ENCODE assay signal across 11 cellular contexts in the genomic region with DNA sequence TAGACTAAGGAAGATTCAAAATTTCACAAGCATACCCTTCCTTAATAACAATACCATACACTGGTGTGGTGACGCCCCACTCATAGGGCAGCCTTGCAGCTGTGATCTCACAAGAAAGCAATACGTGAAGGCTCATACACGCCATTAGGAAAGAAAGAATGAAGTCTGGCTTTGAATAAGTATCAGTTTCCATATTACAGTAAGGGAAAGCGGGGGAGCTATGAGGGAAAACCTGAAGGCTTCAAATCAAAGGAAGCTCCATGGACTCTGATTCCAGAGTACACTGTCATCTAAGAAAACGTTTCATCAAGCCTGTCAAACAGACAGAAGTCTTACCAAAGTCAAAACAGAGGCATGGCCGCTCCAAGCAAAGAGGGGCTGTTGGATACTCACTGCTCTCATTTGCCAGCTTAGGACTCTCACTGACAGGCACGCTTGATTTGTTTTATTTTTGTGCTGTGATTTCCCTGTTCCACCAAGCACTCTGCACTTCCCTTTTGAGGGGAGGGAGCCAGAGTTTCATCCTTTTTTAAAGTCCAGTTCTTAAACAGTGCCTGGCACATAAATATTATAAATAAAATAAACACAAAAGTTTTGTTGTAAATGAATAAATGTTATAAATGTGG.
DNase-seq lines count a peak whose midpoint lies in the region; ATAC-seq, FAIRE-seq and TF ChIP-seq lines count a peak whose summit lies in the region.
"Had no signal": no experiment of that assay in that cellular context is flagged by ENCODE, and none has a peak within 500 bp of the region (broad histone marks: within the 10 kb centered on the region; RNA-seq: fewer than 3 reads in every experiment).

No MANE protein-coding gene starts in this region.

- H3K9me3 Mint-ChIP-seq in immature natural killer cell, result peaks cover 0 to 3% (median under 1%) of the 10 kb centered on the region in 6 donors

- H3K9me3 ChIP-seq in HepG2 (ENCODE audit: low read length), result no peaks in the 10 kb centered on the region

- WGBS in HepG2 (ENCODE audit: low lambda C conversion rate), result 76% methylated on average over 7 of the region's 7 CpGs

- TF ChIP-seq CTCF in GM06990 (IDR thresholded peaks at IDR 0.05; ENCODE audit: insufficient read depth, low read length, poor library complexity, severe bottlenecking), result no peak
- no peak for TF ChIP-seq CTCF in HepG2 (CRISPR knock-in tag; IDR thresholded peaks at IDR 0.05)

- H4K20me1 ChIP-seq in HepG2 (ENCODE audit: insufficient read depth, low read length), result no peaks in the 10 kb centered on the region

- ATAC-seq in GM21786 (IDR thresholded peaks at IDR 0.05; ENCODE audit: unreplicated experiment), result peak; percentile 47
- ATAC-seq in HepG2, result no peak

- no peak for TF ChIP-seq RAD21 in HepG2 (CRISPR knock-in tag; IDR thresholded peaks at IDR 0.05)

- POLR2A ChIA-PET in HepG2 (lab: Yijun Ruan, JAX), result no interaction called here

- H3K36me3 ChIP-seq in GM06990 (ENCODE audit: control insufficient read depth, insufficient read depth, low read length) (no peaks in the 10 kb centered on the region), HepG2 (replicated peaks in 1 of 2; ENCODE audit: control insufficient read depth in 1 of 2, insufficient read depth in 2 of 2, low read length in 2 of 2) (no peaks in the 10 kb centered on the region)

- no peak for TF ChIP-seq POLR2A in HepG2 (IDR thresholded peaks at IDR 0.05; ENCODE audit: insufficient read depth in 1 of 2, low read depth in 2 of 2, low read length in 2 of 2)

- peak; percentile 56 for DNase-seq in GM06990 (ENCODE audit: extremely low read depth, insufficient read length)
- DNase-seq in NAMALWA (ENCODE audit: low spot score), result peak; percentile 60
- DNase-seq in HepG2 (ENCODE audit: low spot score), result no peak
- no peak for DNase-seq in C1 segment of cervical spinal cord (lab: John Stamatoyannopoulos, UW)
- DNase-seq in immature natural killer cell, result no peak
- no peak for DNase-seq in KG1 (lab: John Stamatoyannopoulos, UW)
- no peak for DNase-seq in ACHN
- DNase-seq: activated effector memory CD4-positive, alpha-beta T cell treated with anti-CD3 and anti-CD28 coated beads, Interleukin-2, amount 50 U/mL, for 16 hours; dorsolateral prefrontal cortex had no signal

- no peaks in the 10 kb centered on the region for H3K4me1 Mint-ChIP-seq in immature natural killer cell

- H3K27ac ChIP-seq in HepG2 (ENCODE audit: extremely low read length, insufficient read depth, low read length), result no peak overlapping the region
- H3K27ac ChIP-seq: dorsolateral prefrontal cortex, parathyroid adenoma had no signal

- intact Hi-C loops in HepG2 (cut with micrococcal nuclease; ENCODE audit: unreplicated experiment), result no loop called here

- no peak overlapping the region for H3K27ac Mint-ChIP-seq in immature natural killer cell

- BruUV-seq in HepG2 (replicated peaks; lab: Mats Ljungman, UMichigan), result no TSS peak

- H3K27me3 ChIP-seq in GM06990 (replicated peaks; ENCODE audit: control insufficient read depth, insufficient read depth, low read length) (no peaks in the 10 kb centered on the region), HepG2 (ENCODE audit: control insufficient read depth in 1 of 2, insufficient read depth in 2 of 2, low read length in 2 of 2) (no peaks in the 10 kb centered on the region)

- H3K4me1 ChIP-seq in HepG2 (ENCODE audit: insufficient read depth, low read length), result peaks cover 25% of the 10 kb centered on the region
- H3K4me1 ChIP-seq: parathyroid adenoma had no signal

- H3K4me3 ChIP-seq in GM06990 (replicated peaks; ENCODE audit: low read depth, low read length), result 0 out of 2 replicates have a peak overlapping the region, but pooled peaks have one; percentile 10
- H3K4me3 ChIP-seq in HepG2 (replicated peaks in 1 of 3; ENCODE audit: insufficient read depth in 1 of 3, low read depth in 2 of 3, low read length in 3 of 3), result no peak overlapping the region
- H3K4me3 ChIP-seq: dorsolateral prefrontal cortex had no signal

- no peak for FAIRE-seq in HepG2 (lab: Jason Lieb, UNC)

- no peak overlapping the region for H3K4me3 Mint-ChIP-seq in immature natural killer cell

- no peak overlapping the region for H2AFZ ChIP-seq in HepG2 (ENCODE audit: low read length)
- H2AFZ ChIP-seq: parathyroid adenoma had no signal

- H3K9ac ChIP-seq in HepG2 (ENCODE audit: insufficient read depth, low read depth, low read length), result no peak overlapping the region
- H3K9ac ChIP-seq: parathyroid adenoma had no signal

- no peak for TF ChIP-seq EP300 in HepG2 (IDR thresholded peaks at IDR 0.05; ENCODE audit: low read depth in 2 of 2, low read length in 2 of 2)
- no peak for TF ChIP-seq EP300 in HepG2 (CRISPR knock-in tag; IDR thresholded peaks at IDR 0.05; ENCODE audit: borderline replicate concordance)

- no peaks in the 10 kb centered on the region for H3K36me3 Mint-ChIP-seq in immature natural killer cell

- no peaks in the 10 kb centered on the region for H3K79me2 ChIP-seq in HepG2 (ENCODE audit: insufficient read depth, low read length)
- H3K79me2 ChIP-seq: parathyroid adenoma had no signal

- peaks cover 0 to 2% (median 2%) of the 10 kb centered on the region in 3 donors for H3K27me3 Mint-ChIP-seq in immature natural killer cell (ENCODE audit: low read depth in 3 of 3)

- H3K4me2 ChIP-seq in HepG2 (ENCODE audit: low read depth, low read length), result no peak overlapping the region

- CTCF ChIA-PET in HepG2 (lab: Yijun Ruan, JAX; ENCODE audit: low intra/inter-chr PET ratio, low total read pairs), result no interaction called here

- in situ Hi-C loops in HepG2 (cut with HindIII; ENCODE audit: extremely low pct_ligation_motif_present, low pct_unique_long_range_greater_than_20kb), result no loop called here
- in situ Hi-C loops in ACHN (cut with HindIII; ENCODE audit: low pct_ligation_motif_present, low pct_unique_long_range_greater_than_20kb, low sequenced_read_pairs), result no loop called here

TF ChIP-seq in HepG2, 621 proteins besides CTCF, POLR2A, EP300 and RAD21:
- peak; percentile 72 for TF ChIP-seq BCL6 (CRISPR knock-in tag; IDR thresholded peaks at IDR 0.05)
- no peak for TF ChIP-seq ISX (CRISPR knock-in tag; conservative IDR thresholded peaks at IDR 0.05)
- no peak for TF ChIP-seq KDM1A (CRISPR knock-in tag; IDR thresholded peaks at IDR 0.05)
- no peak for TF ChIP-seq ZNF619 (CRISPR knock-in tag; IDR thresholded peaks at IDR 0.05)
- peak; percentile 24; the same call in 1 of the 2 replicates for TF ChIP-seq HOMEZ (CRISPR knock-in tag; IDR thresholded peaks at IDR 0.05; ENCODE audit: low read depth)
- no peak for TF ChIP-seq KAT8 (CRISPR knock-in tag; IDR thresholded peaks at IDR 0.05)

Comparison
In these comparisons a context has a peak if more than half of its experiments do, and no peak if none do; other contexts are left out.
1. DNase-seq: peak in GM06990 (single experiment) and NAMALWA (single experiment); none in HepG2 (single experiment), C1 segment of cervical spinal cord (0 of 14), immature natural killer cell (0 of 3), KG1 (single experiment) and ACHN (single experiment).